In genomic region chr2:12169060-12169406, GRCh38 we compare ENCODE assay signal across 9 cellular contexts.
DNase-seq lines count a peak whose midpoint lies in the region; ATAC-seq and TF ChIP-seq lines count a peak whose summit lies in the region.
"Had no signal": no experiment of that assay in that cellular context is flagged by ENCODE, and none has a peak within 500 bp of the region (broad histone marks: within the 10 kb centered on the region; RNA-seq: fewer than 3 reads in every experiment).

No MANE protein-coding gene starts in this region.

- H3K79me2 ChIP-seq in ACC112 (ENCODE audit: control insufficient read depth, insufficient read depth, low read length, unreplicated experiment) (no peaks in the 10 kb centered on the region), GM23338 (replicated peaks; ENCODE audit: insufficient read depth) (no peaks in the 10 kb centered on the region)

- peak; percentile 48 for ATAC-seq in HG03175 (IDR thresholded peaks at IDR 0.05; ENCODE audit: unreplicated experiment)
- no peak for ATAC-seq in GM23338
- ATAC-seq in GM18858 (IDR thresholded peaks at IDR 0.05; ENCODE audit: unreplicated experiment) = no peak

- H3K27me3 ChIP-seq in ACC112 (ENCODE audit: insufficient read depth, low read length) (no peaks in the 10 kb centered on the region), GM23338 (ENCODE audit: insufficient read depth) (no peaks in the 10 kb centered on the region)

- H3K9me3 Mint-ChIP-seq in chondrocyte (ENCODE audit: low read depth) = no peaks in the 10 kb centered on the region
- H3K9me3 Mint-ChIP-seq in GM23338 = no peaks in the 10 kb centered on the region

- H3K4me3 ChIP-seq in ACC112 (ENCODE audit: low read depth, low read length) (peak overlapping the region; percentile 38; the same call in 1 of the 2 replicates), mesodermal cell (ENCODE audit: extremely low read depth, insufficient read depth, low read length, poor library complexity, severe bottlenecking) (no peak overlapping the region), GM23338 (no peak overlapping the region)

- H3K27me3 Mint-ChIP-seq in chondrocyte (ENCODE audit: low read depth) (peaks cover 2% of the 10 kb centered on the region), GM23338 (ENCODE audit: insufficient read depth, low read depth, poor library complexity) (peaks cover 6% of the 10 kb centered on the region)

- H3K27ac ChIP-seq in ACC112 (ENCODE audit: low read depth, low read length) (peak overlapping the region; percentile 99), mesodermal cell (ENCODE audit: low read depth, low read length, severe bottlenecking) (peak overlapping the region; percentile 96), GM23338 (ENCODE audit: low read depth) (no peak overlapping the region)

- H2AFZ ChIP-seq in ACC112 (ENCODE audit: low read length, unreplicated experiment) = no peak overlapping the region
- no peak overlapping the region for H2AFZ ChIP-seq in GM23338

- no peaks in the 10 kb centered on the region for H3F3A ChIP-seq in GM23338 (replicated peaks; ENCODE audit: low read depth)

- H3K36me3 ChIP-seq in ACC112 (ENCODE audit: insufficient read depth, low read length) (no peaks in the 10 kb centered on the region), mesodermal cell (ENCODE audit: control insufficient read depth, insufficient read depth, low read length) (no peaks in the 10 kb centered on the region), GM23338 (ENCODE audit: insufficient read depth) (no peaks in the 10 kb centered on the region)

- H3K36me3 Mint-ChIP-seq in chondrocyte (ENCODE audit: low read depth) (no peaks in the 10 kb centered on the region), GM23338 (ENCODE audit: low read depth) (no peaks in the 10 kb centered on the region)

- H3K4me3 Mint-ChIP-seq in chondrocyte (ENCODE audit: unreplicated experiment) (no peak overlapping the region), GM23338 (no peak overlapping the region)

- peak overlapping the region; percentile 93 for H3K27ac Mint-ChIP-seq in chondrocyte (ENCODE audit: unreplicated experiment)
- no peak overlapping the region for H3K27ac Mint-ChIP-seq in GM23338

- WGBS in mesodermal cell (ENCODE audit: insufficient coverage in 2 of 2), 2 experiments = 86 to 89% methylated on average over 3 to 4 of the region's 4 CpGs

- DNase-seq in chondrocyte (ENCODE audit: low spot score) (no peak), GM23338 (ENCODE audit: low spot score) (no peak), UCSD-AML1 (lab: John Stamatoyannopoulos, UW; ENCODE audit: unreplicated experiment) (no peak), T-helper 2 cell (no peak)
- DNase-seq: NCI-H2081 treated with DMSO at 0.1 percent for 48 hours had no signal

- H3K4me1 ChIP-seq in ACC112 (ENCODE audit: control insufficient read depth, insufficient read depth, low read length, unreplicated experiment) (peaks cover 30% of the 10 kb centered on the region), mesodermal cell (ENCODE audit: control insufficient read depth, insufficient read depth, low read length, poor library complexity, severe bottlenecking) (peaks cover 20% of the 10 kb centered on the region), GM23338 (ENCODE audit: insufficient read depth) (no peaks in the 10 kb centered on the region)

- TF ChIP-seq CTCF in chondrocyte (IDR thresholded peaks at IDR 0.05) = no peak
- no peak for TF ChIP-seq CTCF in GM23338 (conservative IDR thresholded peaks at IDR 0.05; ENCODE audit: low read depth in 2 of 2)

- H3K9me3 ChIP-seq in mesodermal cell (ENCODE audit: control insufficient read depth, low read length) = no peaks in the 10 kb centered on the region

- 0 out of 2 replicates have a peak, but pooled peaks cover 3% of the 10 kb centered on the region for H3K9me2 ChIP-seq in GM23338 (ENCODE audit: insufficient read depth)

- H3K4me2 ChIP-seq in GM23338 = no peak overlapping the region

- H4K20me1 ChIP-seq in GM23338 (replicated peaks; ENCODE audit: insufficient read depth) = no peaks in the 10 kb centered on the region

- H3K4me1 Mint-ChIP-seq in chondrocyte (ENCODE audit: low read depth) (peaks cover 24% of the 10 kb centered on the region), GM23338 (no peaks in the 10 kb centered on the region; the same call in 2 of the 3 replicates)

TF ChIP-seq in GM23338, 12 proteins besides CTCF, POLR2A, EP300 and RAD21 (continues in another document):
- TF ChIP-seq ZNF462 (CRISPR knock-in tag; IDR thresholded peaks at IDR 0.05) = no peak
- no peak for TF ChIP-seq REST (IDR thresholded peaks at IDR 0.05; ENCODE audit: unreplicated experiment)
- no peak for TF ChIP-seq ZNF331 (CRISPR knock-in tag; IDR thresholded peaks at IDR 0.05; ENCODE audit: low read depth)
- no peak for TF ChIP-seq STAT1 (IDR thresholded peaks at IDR 0.05; ENCODE audit: unreplicated experiment)
